In the genomic region with DNA sequence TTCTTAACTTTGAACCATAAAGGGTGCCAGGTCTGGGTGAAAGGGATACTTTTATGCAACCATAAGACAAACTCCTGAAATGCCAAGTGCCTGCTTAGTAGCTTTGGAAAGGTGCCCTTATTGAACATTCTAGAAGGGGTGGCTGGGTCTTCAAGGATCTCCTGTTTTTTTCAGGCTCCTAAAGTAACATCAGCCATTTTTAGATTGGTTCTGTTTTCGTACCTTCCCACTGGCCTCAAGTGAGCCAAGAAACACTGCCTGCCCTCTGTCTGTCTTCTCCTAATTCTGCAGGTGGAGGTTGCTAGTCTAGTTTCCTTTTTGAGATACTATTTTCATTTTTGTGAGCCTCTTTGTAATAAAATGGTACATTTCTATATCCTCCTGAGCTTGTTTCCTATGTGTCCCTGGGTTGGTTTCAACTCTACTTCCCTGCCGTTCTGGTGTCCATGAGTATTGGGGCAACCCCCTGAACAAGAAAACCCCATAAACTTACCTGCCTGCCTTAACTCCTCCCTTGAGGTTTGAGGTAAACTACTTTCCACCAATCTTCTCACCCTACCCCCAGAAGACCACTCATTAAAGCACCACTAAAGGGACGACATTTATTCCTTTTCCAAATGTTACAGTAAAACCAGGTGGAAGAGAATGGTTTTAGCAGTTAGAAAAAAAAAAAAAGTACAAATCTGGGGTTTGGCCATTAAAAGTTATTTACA, we compare ENCODE assay signal across 12 cellular contexts. TPM values are rescaled to one million over a fixed set of nuclear protein-coding genes. Genes with fewer than 3 reads are reported as not detected.
DNase-seq lines count a peak whose midpoint lies in the region; ATAC-seq and TF ChIP-seq lines count a peak whose summit lies in the region.
"Had no signal": no experiment of that assay in that cellular context is flagged by ENCODE, and none has a peak within 500 bp of the region (broad histone marks: within the 10 kb centered on the region; RNA-seq: fewer than 3 reads in every experiment).

No MANE protein-coding gene starts in this region.

- peaks cover 27% of the 10 kb centered on the region for H3K36me3 Mint-ChIP-seq in activated T-cell treated with anti-CD3 and anti-CD28 coated beads, Interleukin-2, amount 50 U/mL, for 4 hours (ENCODE audit: insufficient read depth)
- H3K36me3 Mint-ChIP-seq in glutamatergic neuron (ENCODE audit: unreplicated experiment): peaks cover 14% of the 10 kb centered on the region

- H3K27ac ChIP-seq in SK-N-MC: peak overlapping the region; percentile 53
- H3K27ac ChIP-seq in suprapubic skin: peak overlapping the region; percentile 60
- no peak overlapping the region for H3K27ac ChIP-seq in tibial artery
- H3K27ac ChIP-seq: ovary had no signal

- H3K9me3 Mint-ChIP-seq in activated T-cell treated with anti-CD3 and anti-CD28 coated beads, Interleukin-2, amount 50 U/mL, for 4 hours: no peaks in the 10 kb centered on the region
- H3K9me3 Mint-ChIP-seq in glutamatergic neuron (ENCODE audit: unreplicated experiment): peaks cover 15% of the 10 kb centered on the region

- H3K36me3 ChIP-seq in SK-N-MC (ENCODE audit: insufficient read depth, low read length) (peaks cover 66% of the 10 kb centered on the region), suprapubic skin (peaks cover 43% of the 10 kb centered on the region), tibial artery (peaks cover 42 to 47% (median 44%) of the 10 kb centered on the region in 3 donors)
- H3K36me3 ChIP-seq: ovary had no signal

- no peak for DNase-seq in activated T-cell treated with anti-CD3 and anti-CD28 coated beads, Interleukin-2, amount 50 U/mL, for 4 hours
- no peak for DNase-seq in activated T-cell treated with anti-CD3 and anti-CD28 coated beads, Interleukin-2, amount 50 U/mL, for 1 hour
- DNase-seq in SK-N-MC (ENCODE audit: low read depth, low spot score) (no peak), glutamatergic neuron (no peak), suprapubic skin (ENCODE audit: low spot score in 2 of 2) (no peak), globus pallidus (ENCODE audit: low spot score) (no peak), tibial artery (no peak), SW 1271 (lab: John Stamatoyannopoulos, UW) (no peak)
- DNase-seq: effector CD8-positive, alpha-beta T cell; ovary; stimulated activated CD4-positive, alpha-beta T cell treated with anti-CD3 and anti-CD28 coated beads, Interleukin-4, amount 100 ng/mL, for 1 hour; T-helper 9 cell had no signal

- H3K4me1 ChIP-seq in suprapubic skin (peaks cover 70% of the 10 kb centered on the region), tibial artery (peaks cover 0 to 37% (median 21%) of the 10 kb centered on the region in 4 donors)

- peaks cover 30% of the 10 kb centered on the region for H3K4me1 Mint-ChIP-seq in activated T-cell treated with anti-CD3 and anti-CD28 coated beads, Interleukin-2, amount 50 U/mL, for 4 hours (ENCODE audit: low read depth)
- peaks cover 20% of the 10 kb centered on the region for H3K4me1 Mint-ChIP-seq in glutamatergic neuron (ENCODE audit: low read depth, unreplicated experiment)

- H3K27ac Mint-ChIP-seq in glutamatergic neuron (ENCODE audit: unreplicated experiment): peak overlapping the region; percentile 39

- H3K27me3 ChIP-seq in suprapubic skin: no peaks in the 10 kb centered on the region
- peaks cover 0 to 12% of the 10 kb centered on the region in 2 donors for H3K27me3 ChIP-seq in tibial artery
- H3K27me3 ChIP-seq: ovary had no signal

- peak overlapping the region; percentile 52 for H3K4me3 Mint-ChIP-seq in activated T-cell treated with anti-CD3 and anti-CD28 coated beads, Interleukin-2, amount 50 U/mL, for 4 hours
- H3K4me3 Mint-ChIP-seq in glutamatergic neuron (ENCODE audit: unreplicated experiment): peak overlapping the region; percentile 92

- H3K9me3 ChIP-seq in SK-N-MC (ENCODE audit: low read depth, low read length) (no peaks in the 10 kb centered on the region), suprapubic skin (no peaks in the 10 kb centered on the region), tibial artery (no peaks in the 10 kb centered on the region)
- H3K9me3 ChIP-seq: ovary had no signal

- no peak for TF ChIP-seq POLR2A in suprapubic skin (IDR thresholded peaks at IDR 0.05)

- TF ChIP-seq EP300 in suprapubic skin (IDR thresholded peaks at IDR 0.05): no peak

- intact Hi-C loops in tibial artery (cut with DNase I; ENCODE audit: low total_unique reads): no loop called here

- H3K27me3 Mint-ChIP-seq in activated T-cell treated with anti-CD3 and anti-CD28 coated beads, Interleukin-2, amount 50 U/mL, for 4 hours (ENCODE audit: low read depth): no peaks in the 10 kb centered on the region
- H3K27me3 Mint-ChIP-seq in glutamatergic neuron (ENCODE audit: unreplicated experiment): peaks cover 10% of the 10 kb centered on the region

- peak overlapping the region; percentile 83 for H3K4me3 ChIP-seq in SK-N-MC
- H3K4me3 ChIP-seq in suprapubic skin: no peak overlapping the region
- no peak overlapping the region for H3K4me3 ChIP-seq in tibial artery
- H3K4me3 ChIP-seq: ovary had no signal

- TF ChIP-seq CTCF in glutamatergic neuron (IDR thresholded peaks at IDR 0.05; ENCODE audit: partially characterized antibody, unreplicated experiment): no peak
- TF ChIP-seq CTCF in suprapubic skin (IDR thresholded peaks at IDR 0.05): no peak
- TF ChIP-seq CTCF in tibial artery (IDR thresholded peaks at IDR 0.05): no peak

- 75% methylated on average over 3 of the region's 3 CpGs for WGBS in suprapubic skin

- no peak for ATAC-seq in activated T-cell treated with anti-CD3 and anti-CD28 coated beads, Interleukin-2, amount 50 U/mL, for 4 hours

- no peak overlapping the region for H3K9ac ChIP-seq in SK-N-MC (ENCODE audit: insufficient read length)

RNA-seq across cellular contexts. Expression of a gene that starts 2.6 kb away (rescaled TPM):
- 10 to 100 TPM; 25.3 to 33.5 (median 27.8) TPM for total RNA-seq in activated T-cell treated with anti-CD3 and anti-CD28 coated beads, Interleukin-2, amount 50 U/mL, for 4 hours
- 912 TPM for total RNA-seq in glutamatergic neuron (ENCODE audit: unreplicated experiment)
- total RNA-seq in suprapubic skin: 10 to 100 TPM; 12.8 to 25.1 (median 19.3) TPM

RNA-seq across cellular contexts. Expression of a gene that starts 28.9 kb away (rescaled TPM):
- total RNA-seq in activated T-cell treated with anti-CD3 and anti-CD28 coated beads, Interleukin-2, amount 50 U/mL, for 4 hours: 1 to 10 TPM; 2.7 to 3.5 (median 3.2) TPM
- 21.8 TPM for total RNA-seq in glutamatergic neuron (ENCODE audit: unreplicated experiment)
- total RNA-seq in suprapubic skin: 10 to 100 TPM in 3 of 4 donors, 1 to 10 TPM in 1; 4.4 to 41.8 (median 16.3) TPM

RNA-seq across cellular contexts. Expression of a gene that starts 28.9 kb away (rescaled TPM):
- total RNA-seq in activated T-cell treated with anti-CD3 and anti-CD28 coated beads, Interleukin-2, amount 50 U/mL, for 4 hours: under 1 TPM; 0.71 to 0.98 (median 0.92) TPM
- 1.6 TPM for total RNA-seq in glutamatergic neuron (ENCODE audit: unreplicated experiment)
- 1 to 10 TPM in 2 of 4 donors, under 1 TPM in 1, not detected in 1; 0.86 to 2.7 (median 1.3) TPM for total RNA-seq in suprapubic skin

RNA-seq across cellular contexts. Expression of a gene that starts 41.5 kb away (rescaled TPM):
- 100 to 1,000 TPM; 168 to 177 (median 173) TPM for total RNA-seq in activated T-cell treated with anti-CD3 and anti-CD28 coated beads, Interleukin-2, amount 50 U/mL, for 4 hours
- total RNA-seq in glutamatergic neuron (ENCODE audit: unreplicated experiment) (36.9 TPM), suprapubic skin (10 to 100 TPM; 34.4 to 52.9 (median 40.2) TPM)

Comparison
In these comparisons a context has a peak if more than half of its experiments do, and no peak if none do; other contexts are left out.
1. H3K27ac ChIP-seq: peak in SK-N-MC (single experiment) and suprapubic skin (single experiment); none in tibial artery (0 of 2).
2. RNA of a gene that starts 2.6 kb away (total RNA-seq): 912 TPM in glutamatergic neuron (single experiment); 25.3 to 33.5 TPM in activated T-cell treated with anti-CD3 and anti-CD28 coated beads, Interleukin-2, amount 50 U/mL, for 4 hours and 12.8 to 25.1 TPM in suprapubic skin; every median in the first group is over 10 times any median in the second.